In the genomic region with DNA sequence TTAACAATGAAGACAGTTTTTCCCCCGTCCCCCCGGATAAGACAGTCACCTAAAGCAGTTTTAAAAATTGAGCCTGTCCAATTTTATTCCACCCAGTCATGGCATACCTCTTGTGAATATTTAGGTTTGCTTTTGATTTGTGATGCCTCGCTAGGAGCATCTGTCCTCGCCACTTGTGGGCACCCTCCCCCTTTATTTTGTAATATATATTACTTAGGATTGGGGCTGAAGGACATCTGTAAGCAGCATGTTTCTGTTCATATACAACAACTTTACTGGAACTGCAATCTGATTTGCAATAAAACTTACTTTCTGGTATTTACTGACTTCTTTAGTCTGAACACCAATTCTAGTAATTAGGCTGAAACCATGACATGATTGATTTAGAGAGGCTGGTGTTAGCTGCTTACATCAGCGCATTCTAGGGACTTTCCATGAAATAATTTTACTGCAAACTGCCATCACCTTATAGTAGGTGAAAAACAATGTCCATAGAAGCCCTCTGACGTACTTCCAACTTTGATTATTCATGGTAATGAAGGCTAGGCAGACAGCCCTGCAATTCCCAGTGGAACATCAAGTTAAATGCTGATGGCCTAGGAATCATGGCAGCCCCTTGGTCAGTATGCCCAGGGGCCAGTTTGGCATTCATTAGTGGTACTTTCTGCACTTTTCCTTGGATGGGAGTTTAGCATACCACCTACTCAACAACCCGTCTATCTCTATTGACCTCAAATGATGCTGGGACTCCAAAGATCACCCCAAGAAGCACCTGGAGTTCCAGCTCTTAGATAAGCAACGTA, we compare ENCODE assay signal across 13 cellular contexts.
DNase-seq lines count a peak whose midpoint lies in the region; ATAC-seq and TF ChIP-seq lines count a peak whose summit lies in the region.
"Had no signal": no experiment of that assay in that cellular context is flagged by ENCODE, and none has a peak within 500 bp of the region (broad histone marks: within the 10 kb centered on the region; RNA-seq: fewer than 3 reads in every experiment).

No MANE protein-coding gene starts in this region.

- H3K4me3 Mint-ChIP-seq in activated T-helper 1 cell treated with anti-CD3 and anti-CD28 coated beads, Interleukin-12 subunit alpha, Interleukin-12 subunit beta, Interleukin-2, Interleukin-4 antibody, amounts not matched to agents 30 ng/mL and 10 ng/mL and 1 ng/mL, durations not matched to agents 14 hours and 24 hours and 36 hours, result no peak overlapping the region
- H3K4me3 Mint-ChIP-seq: naive thymus-derived CD4-positive, alpha-beta T cell had no signal

- H3K4me3 ChIP-seq in Peyer's patch, result no peak overlapping the region
- no peak overlapping the region for H3K4me3 ChIP-seq in tibial artery
- H3K4me3 ChIP-seq: BLaER1, upper lobe of right lung had no signal

- H3K27ac ChIP-seq in Peyer's patch (no peak overlapping the region), tibial artery (no peak overlapping the region)
- H3K27ac ChIP-seq: BLaER1, upper lobe of right lung had no signal

- H3K4me1 ChIP-seq in Peyer's patch (no peaks in the 10 kb centered on the region), tibial artery (no peaks in the 10 kb centered on the region)
- H3K4me1 ChIP-seq: BLaER1, upper lobe of right lung had no signal

- no peaks in the 10 kb centered on the region for H3K36me3 Mint-ChIP-seq in activated T-helper 1 cell treated with anti-CD3 and anti-CD28 coated beads, Interleukin-12 subunit alpha, Interleukin-12 subunit beta, Interleukin-2, Interleukin-4 antibody, amounts not matched to agents 30 ng/mL and 10 ng/mL and 1 ng/mL, durations not matched to agents 14 hours and 24 hours and 36 hours (ENCODE audit: low read depth)

- H3K9me3 Mint-ChIP-seq in activated T-helper 1 cell treated with anti-CD3 and anti-CD28 coated beads, Interleukin-12 subunit alpha, Interleukin-12 subunit beta, Interleukin-2, Interleukin-4 antibody, amounts not matched to agents 30 ng/mL and 10 ng/mL and 1 ng/mL, durations not matched to agents 14 hours and 24 hours and 36 hours, result peaks cover 9% of the 10 kb centered on the region

- intact Hi-C loops in activated T-helper 1 cell treated with anti-CD3 and anti-CD28 coated beads, Interleukin-12 subunit alpha, Interleukin-12 subunit beta, Interleukin-2, Interleukin-4 antibody, amounts not matched to agents 30 ng/mL and 10 ng/mL and 1 ng/mL, durations not matched to agents 14 hours and 24 hours and 36 hours (cut with micrococcal nuclease), result loop anchor here (5.0 kb wide), 1 partner anchor 45 kb away; no protein-coding TSS in a partner anchor
- intact Hi-C loops in tibial artery (cut with DNase I; ENCODE audit: low total_unique reads), result no loop called here

- DNase-seq in GM10266 (ENCODE audit: extremely low spot score) (peak; percentile 15), Peyer's patch (no peak), tibial artery (no peak)
- no peak for DNase-seq in activated T-helper 1 cell treated with anti-CD3 and anti-CD28 coated beads, Interleukin-12 subunit alpha, Interleukin-12 subunit beta, Interleukin-2, Interleukin-4 antibody, amounts not matched to agents 30 ng/mL and 10 ng/mL and 1 ng/mL, durations not matched to agents 14 hours and 24 hours and 36 hours (ENCODE audit: low spot score)
- DNase-seq: activated CD4-positive, alpha-beta T cell treated with anti-CD3 and anti-CD28 coated beads for 1 hour; activated naive CD4-positive, alpha-beta T cell treated with Interleukin-2 at 50 U/mL for 16 hours; naive thymus-derived CD4-positive, alpha-beta T cell; upper lobe of right lung had no signal

- no peak for TF ChIP-seq POLR2A in Peyer's patch (IDR thresholded peaks at IDR 0.05)

- H3K36me3 ChIP-seq in Peyer's patch (no peaks in the 10 kb centered on the region), tibial artery (no peaks in the 10 kb centered on the region)
- H3K36me3 ChIP-seq: BLaER1, upper lobe of right lung had no signal

- no peaks in the 10 kb centered on the region for H3K27me3 ChIP-seq in Peyer's patch
- H3K27me3 ChIP-seq in tibial artery, result peaks cover 0 to 5% of the 10 kb centered on the region in 2 donors
- H3K27me3 ChIP-seq: BLaER1, upper lobe of right lung had no signal

- H3K27me3 Mint-ChIP-seq in activated T-helper 1 cell treated with anti-CD3 and anti-CD28 coated beads, Interleukin-12 subunit alpha, Interleukin-12 subunit beta, Interleukin-2, Interleukin-4 antibody, amounts not matched to agents 30 ng/mL and 10 ng/mL and 1 ng/mL, durations not matched to agents 14 hours and 24 hours and 36 hours (ENCODE audit: insufficient read depth), result no peaks in the 10 kb centered on the region

- peaks cover 6% of the 10 kb centered on the region for H3K4me1 Mint-ChIP-seq in activated T-helper 1 cell treated with anti-CD3 and anti-CD28 coated beads, Interleukin-12 subunit alpha, Interleukin-12 subunit beta, Interleukin-2, Interleukin-4 antibody, amounts not matched to agents 30 ng/mL and 10 ng/mL and 1 ng/mL, durations not matched to agents 14 hours and 24 hours and 36 hours (ENCODE audit: low read depth)
- H3K4me1 Mint-ChIP-seq: naive thymus-derived CD4-positive, alpha-beta T cell had no signal

- H3K27ac Mint-ChIP-seq in activated T-helper 1 cell treated with anti-CD3 and anti-CD28 coated beads, Interleukin-12 subunit alpha, Interleukin-12 subunit beta, Interleukin-2, Interleukin-4 antibody, amounts not matched to agents 30 ng/mL and 10 ng/mL and 1 ng/mL, durations not matched to agents 14 hours and 24 hours and 36 hours, result peak overlapping the region; percentile 38
- H3K27ac Mint-ChIP-seq: naive thymus-derived CD4-positive, alpha-beta T cell had no signal

- H3K9me3 ChIP-seq in Peyer's patch (no peaks in the 10 kb centered on the region), tibial artery (peaks cover 0 to 13% (median 10%) of the 10 kb centered on the region in 3 donors)
- H3K9me3 ChIP-seq: upper lobe of right lung had no signal

- TF ChIP-seq CTCF in GM10266 (IDR thresholded peaks at IDR 0.05; ENCODE audit: control insufficient read depth, insufficient read depth, low read depth, missing control alignments) (no peak), Peyer's patch (IDR thresholded peaks at IDR 0.05) (no peak), tibial artery (IDR thresholded peaks at IDR 0.05) (no peak)

- ATAC-seq in GM18909 (IDR thresholded peaks at IDR 0.05; ENCODE audit: poor library complexity, unreplicated experiment) (peak; percentile 68), HG03095 (IDR thresholded peaks at IDR 0.05; ENCODE audit: unreplicated experiment) (peak; percentile 71), esophagus mucosa (no peak), HG03571 (IDR thresholded peaks at IDR 0.05; ENCODE audit: unreplicated experiment) (no peak)
- ATAC-seq: naive thymus-derived CD4-positive, alpha-beta T cell; upper lobe of right lung had no signal

Comparison
In these comparisons a context has a peak if more than half of its experiments do, and no peak if none do; other contexts are left out.
1. ATAC-seq: peak in GM18909 (single experiment) and HG03095 (single experiment); none in esophagus mucosa (single experiment) and HG03571 (single experiment).